Comparison of ENCODE assay signal across 13 cellular contexts in the genomic region with DNA sequence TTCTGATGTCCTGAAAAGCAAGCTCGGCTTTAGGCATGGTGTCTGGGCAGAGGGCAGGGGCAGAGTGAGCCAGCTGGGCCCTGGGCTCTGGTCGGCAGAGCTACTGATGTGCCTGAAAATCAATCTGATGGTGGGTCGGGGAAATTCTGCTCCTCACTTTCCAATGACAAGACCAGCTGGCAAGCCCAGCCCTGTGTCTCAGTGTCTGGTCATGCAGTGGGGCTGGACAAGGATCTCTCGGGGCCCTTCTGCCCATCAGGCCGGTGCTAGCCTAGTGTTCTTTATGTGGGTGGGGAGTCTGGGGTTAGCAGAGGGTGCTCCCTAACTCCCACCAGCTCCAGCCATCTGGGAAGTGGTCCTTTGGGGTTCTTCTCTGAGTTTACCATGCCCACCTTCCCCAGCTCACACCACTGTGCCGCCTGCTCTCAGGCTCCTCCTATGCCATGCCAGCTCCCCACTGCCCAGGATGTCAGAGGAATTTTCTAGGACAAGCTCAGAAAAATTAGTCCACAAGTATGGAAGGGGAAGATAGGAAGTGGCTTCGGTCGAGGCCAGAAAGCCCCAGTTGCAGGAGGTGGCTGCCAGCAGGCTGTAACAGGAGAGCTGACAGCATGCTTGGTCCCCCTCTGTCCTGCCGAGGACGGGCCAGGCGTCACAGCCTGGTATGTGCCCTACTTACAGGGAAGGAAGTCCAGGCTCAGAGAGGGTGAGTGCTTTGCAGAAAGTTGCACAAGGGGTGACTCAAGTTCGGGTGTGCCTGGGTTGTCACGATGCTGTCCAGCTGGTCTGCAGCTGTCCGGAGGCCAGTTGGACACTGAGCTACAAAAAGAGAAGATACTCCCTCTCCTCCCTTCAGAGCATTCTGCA.
DNase-seq lines count a peak whose midpoint lies in the region; ATAC-seq, FAIRE-seq and TF ChIP-seq lines count a peak whose summit lies in the region.
"Had no signal": no experiment of that assay in that cellular context is flagged by ENCODE, and none has a peak within 500 bp of the region (broad histone marks: within the 10 kb centered on the region; RNA-seq: fewer than 3 reads in every experiment).

No MANE protein-coding gene starts in this region.

- no peak overlapping the region for H3K4me3 ChIP-seq in BJ (ENCODE audit: low read depth, low read length)
- H3K4me3 ChIP-seq in heart right ventricle, result no peak overlapping the region
- no peak overlapping the region for H3K4me3 ChIP-seq in pancreas
- H3K4me3 ChIP-seq: thyroid gland had no signal

- DNase-seq in BJ (ENCODE audit: low read depth) (peak; percentile 32), amniotic epithelial cell (ENCODE audit: low read depth) (peak; percentile 15), heart right ventricle (peak in 1 of 2 donors; percentile 52), pancreas (peak in 1 of 6 donors; percentile 9)
- DNase-seq in activated CD4-positive, alpha-beta T cell treated with anti-CD3 and anti-CD28 coated beads for 1 hour, result no peak
- DNase-seq: BE2C, NCI-H1417 treated with DMSO at 0.1 percent for 48 hours, NCI-H774, SHP77 treated with DMSO at 0.1 percent for 48 hours, thyroid gland had no signal

- H3K9me3 ChIP-seq in heart right ventricle (no peaks in the 10 kb centered on the region), pancreas (no peaks in the 10 kb centered on the region)
- H3K9me3 ChIP-seq: BE2C, thyroid gland had no signal

- WGBS in heart right ventricle, 2 donors, result 73 to 79% methylated on average over 14 of the region's 14 CpGs
- WGBS in pancreas, 2 donors, result 80 to 84% methylated on average over 14 of the region's 14 CpGs

- POLR2A ChIA-PET in BJ (lab: Charles Lee), result interaction anchor here (0.6 kb wide), 1 partner anchor 26 kb away, joined by 4 read pairs; no protein-coding TSS in a partner anchor

- peak; percentile 45 to 93 (median 74) for ATAC-seq in heart right ventricle
- peak in 3 of 4 donors; percentile 38 to 64 (median 53) for ATAC-seq in pancreas
- no peak for ATAC-seq in GM21390 (IDR thresholded peaks at IDR 0.05; ENCODE audit: unreplicated experiment)
- ATAC-seq in GM19395 (IDR thresholded peaks at IDR 0.05; ENCODE audit: unreplicated experiment), result no peak
- no peak for ATAC-seq in HG03460 (IDR thresholded peaks at IDR 0.05; ENCODE audit: unreplicated experiment)

- H3K4me1 ChIP-seq in heart right ventricle (peaks cover 0 to 12% (median 0%) of the 10 kb centered on the region in 9 donors), pancreas (no peaks in the 10 kb centered on the region)
- H3K4me1 ChIP-seq: BE2C, thyroid gland had no signal

- CTCF ChIA-PET in BJ (lab: Yijun Ruan, JAX), result interaction anchor here (0.6 to 1.8 kb wide), 3 partner anchors 46 to 538 kb away, joined by 3 to 5 read pairs (median 3); no protein-coding TSS in a partner anchor

- TF ChIP-seq CTCF in BJ (IDR thresholded peaks at IDR 0.05; ENCODE audit: insufficient read depth, low read depth, low read length) (no peak), heart right ventricle (IDR thresholded peaks at IDR 0.05) (no peak), pancreas (IDR thresholded peaks at IDR 0.05) (no peak)

- intact Hi-C loops in heart right ventricle (cut with DNase I), result no loop called here
- intact Hi-C loops in pancreas (cut with DNase I), result no loop called here

- FAIRE-seq in pancreas (lab: Jason Lieb, UNC), result no peak

- H3K27ac ChIP-seq in heart right ventricle, result peak overlapping the region in 2 of 10 donors; percentile 15 to 74
- no peak overlapping the region for H3K27ac ChIP-seq in pancreas
- H3K27ac ChIP-seq: thyroid gland had no signal

- H3K27me3 ChIP-seq in BJ (ENCODE audit: control insufficient read depth, insufficient read depth, low read length) (peaks cover 6% of the 10 kb centered on the region), heart right ventricle (no peaks in the 10 kb centered on the region), pancreas (no peaks in the 10 kb centered on the region)
- H3K27me3 ChIP-seq: BE2C, thyroid gland had no signal

- H3K36me3 ChIP-seq in BJ (ENCODE audit: control insufficient read depth, insufficient read depth, low read length), result no peaks in the 10 kb centered on the region
- H3K36me3 ChIP-seq in heart right ventricle, result peaks cover 0 to 16% (median 0%) of the 10 kb centered on the region in 9 donors
- no peaks in the 10 kb centered on the region for H3K36me3 ChIP-seq in pancreas
- H3K36me3 ChIP-seq: BE2C, thyroid gland had no signal

Comparison
In these comparisons a context has a peak if more than half of its experiments do, and no peak if none do; other contexts are left out.
1. ATAC-seq: peak in heart right ventricle (8 of 8) and pancreas (3 of 4); none in GM21390 (single experiment), GM19395 (single experiment) and HG03460 (single experiment).